Comparison of ENCODE assay signal across 8 cellular contexts in the genomic region with DNA sequence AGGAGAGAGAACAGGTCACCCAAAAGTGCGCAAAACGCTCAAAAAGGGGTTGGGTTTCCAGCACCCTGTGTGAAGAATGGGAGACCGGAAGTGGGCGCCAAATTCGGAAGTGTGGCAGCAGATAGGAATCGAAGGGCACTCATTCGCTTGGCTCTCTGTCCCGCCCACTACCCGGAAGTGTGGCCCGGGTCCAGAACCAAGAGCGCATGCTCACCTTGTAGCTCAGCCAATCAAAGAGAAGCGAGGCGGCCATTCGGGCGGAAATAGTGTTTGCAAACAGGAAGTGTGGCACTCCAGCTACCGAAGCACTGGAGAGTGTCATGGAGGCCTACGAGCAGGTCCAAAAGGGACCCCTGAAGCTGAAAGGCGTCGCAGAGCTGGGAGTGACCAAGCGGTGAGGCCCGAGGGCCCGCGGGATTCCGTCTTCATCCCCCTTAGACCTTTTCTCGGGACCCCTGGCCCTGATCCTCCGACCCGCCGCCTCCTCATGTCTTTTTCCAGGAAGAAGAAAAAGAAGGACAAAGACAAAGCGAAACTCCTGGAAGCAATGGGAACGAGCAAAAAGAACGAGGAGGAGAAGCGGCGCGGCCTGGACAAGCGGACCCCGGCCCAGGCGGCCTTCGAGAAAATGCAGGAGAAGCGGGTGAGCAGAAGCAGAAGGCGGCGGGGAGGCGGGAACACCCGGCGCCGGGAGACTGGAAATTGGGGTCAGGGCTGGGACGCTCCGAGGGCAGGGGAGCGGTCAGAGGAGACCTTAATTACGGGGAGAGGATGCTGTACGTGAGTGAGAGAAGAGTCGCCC. TPM values are rescaled to one million over a fixed set of nuclear protein-coding genes. Genes with fewer than 3 reads are reported as not detected.
A peak's percentile ranks its signal among the peaks of the same experiment; 100 is the strongest.
DNase-seq lines count a peak whose midpoint lies in the region; ATAC-seq and TF ChIP-seq lines count a peak whose summit lies in the region.

A gene (plus strand): TSS at position 288 of the 802 bp plus-strand sequence. CDS start 33 bp downstream, at position 321.

- H3K36me3 ChIP-seq in GM06990 (ENCODE audit: control insufficient read depth, insufficient read depth, low read length) = peaks cover 18% of the 10 kb centered on the region
- H3K36me3 ChIP-seq in SK-N-SH (replicated peaks in 1 of 2; ENCODE audit: control insufficient read depth in 1 of 2, insufficient read depth in 2 of 2, low read length in 1 of 2) = peaks cover 17 to 19% of the 10 kb centered on the region in 2 experiments

- H2AFZ ChIP-seq in SK-N-SH (ENCODE audit: low read depth) = peak within 1 kb of the TSS; percentile 97

- peak within 1 kb of the TSS; percentile 95 for H3K9ac ChIP-seq in SK-N-SH

- POLR2A ChIA-PET in SK-N-SH (lab: Yijun Ruan, JAX) = interaction anchor here (0.6 to 3.1 kb wide), 9 partner anchors 9 to 387 kb away, joined by 3 to 18 read pairs (median 4); a partner anchor contains a TSS

- DNase-seq in GM06990 (ENCODE audit: extremely low read depth, insufficient read length) (peak; percentile 96), NCI-H1048 (lab: John Stamatoyannopoulos, UW) (peak; percentile 92), SK-N-SH (peak; percentile 96), germinal center (ENCODE audit: low spot score) (peak; percentile 100), non-pigmented ciliary epithelial cell (ENCODE audit: low read depth) (peak; percentile 96), superior temporal gyrus (ENCODE audit: extremely low spot score) (peak; percentile 100)
- DNase-seq in activated naive CD4-positive, alpha-beta T cell treated with anti-CD3 and anti-CD28 coated beads, Interleukin-2, amount 50 U/mL, for 16 hours = peak; percentile 98

- peak; percentile 13; the same call in 1 of the 2 replicates for TF ChIP-seq RAD21 in SK-N-SH (IDR thresholded peaks at IDR 0.05; ENCODE audit: low read length)

- peak; percentile 46 for TF ChIP-seq CTCF in GM06990 (IDR thresholded peaks at IDR 0.05; ENCODE audit: insufficient read depth, low read length, poor library complexity, severe bottlenecking)
- TF ChIP-seq CTCF in SK-N-SH (IDR thresholded peaks at IDR 0.05) = no peak; the same call in 1 of the 2 replicates

- H3K4me2 ChIP-seq in SK-N-SH = peak within 1 kb of the TSS; percentile 92

- no peaks in the 10 kb centered on the region for H3K27me3 ChIP-seq in GM06990 (replicated peaks; ENCODE audit: control insufficient read depth, insufficient read depth, low read length)
- no peaks in the 10 kb centered on the region for H3K27me3 ChIP-seq in SK-N-SH (ENCODE audit: insufficient read depth)

- H3K4me3 ChIP-seq in GM06990 (replicated peaks; ENCODE audit: low read depth, low read length) = peak within 1 kb of the TSS; percentile 93
- H3K4me3 ChIP-seq in SK-N-SH (ENCODE audit: low read depth in 2 of 2, low read length in 1 of 2) = peak within 1 kb of the TSS; percentile 73 to 99

- no peak for TF ChIP-seq EP300 in SK-N-SH (IDR thresholded peaks at IDR 0.05; ENCODE audit: borderline replicate concordance in 1 of 2, low read depth in 1 of 2, low read length in 1 of 2)

- no peaks in the 10 kb centered on the region for H3K9me2 ChIP-seq in SK-N-SH

- no peaks in the 10 kb centered on the region for H3K9me3 ChIP-seq in SK-N-SH

- H4K20me1 ChIP-seq in SK-N-SH (ENCODE audit: insufficient read depth) = 0 out of 2 replicates have a peak, but pooled peaks cover 5% of the 10 kb centered on the region

- under 1% methylated on average over 51 of the region's 51 CpGs for whole genome bisulfite sequencing in SK-N-SH (ENCODE audit: low lambda C conversion rate)

- peaks cover 45% of the 10 kb centered on the region for H3K79me2 ChIP-seq in SK-N-SH (ENCODE audit: insufficient read depth)

- CTCF ChIA-PET in SK-N-SH (lab: Yijun Ruan, JAX) = interaction anchor here (0.6 to 4.2 kb wide), 16 partner anchors 9 to 555 kb away, joined by 3 to 26 read pairs (median 4); a partner anchor contains a TSS

- H3K4me1 ChIP-seq in SK-N-SH (ENCODE audit: control insufficient read depth in 1 of 2, insufficient read depth in 2 of 2, low read depth in 1 of 2, low read length in 1 of 2) = peaks cover 3 to 7% of the 10 kb centered on the region in 2 experiments; a peak in 2 of 4 replicates

- peaks cover 15% of the 10 kb centered on the region for H3F3A ChIP-seq in SK-N-SH (replicated peaks; ENCODE audit: insufficient read depth)

- H3K27ac ChIP-seq in SK-N-SH (ENCODE audit: low read depth in 2 of 2, low read length in 1 of 2) = peak within 1 kb of the TSS; percentile 77 to 80

- peak; percentile 86 for ATAC-seq in HG02571 (IDR thresholded peaks at IDR 0.05; ENCODE audit: unreplicated experiment)

TF ChIP-seq in SK-N-SH, 30 proteins besides CTCF, POLR2A, EP300 and RAD21:
- peak; percentile 68 for TF ChIP-seq CHD2 (IDR thresholded peaks at IDR 0.05; ENCODE audit: low read length, partially characterized antibody)
- TF ChIP-seq, protein P1, sequence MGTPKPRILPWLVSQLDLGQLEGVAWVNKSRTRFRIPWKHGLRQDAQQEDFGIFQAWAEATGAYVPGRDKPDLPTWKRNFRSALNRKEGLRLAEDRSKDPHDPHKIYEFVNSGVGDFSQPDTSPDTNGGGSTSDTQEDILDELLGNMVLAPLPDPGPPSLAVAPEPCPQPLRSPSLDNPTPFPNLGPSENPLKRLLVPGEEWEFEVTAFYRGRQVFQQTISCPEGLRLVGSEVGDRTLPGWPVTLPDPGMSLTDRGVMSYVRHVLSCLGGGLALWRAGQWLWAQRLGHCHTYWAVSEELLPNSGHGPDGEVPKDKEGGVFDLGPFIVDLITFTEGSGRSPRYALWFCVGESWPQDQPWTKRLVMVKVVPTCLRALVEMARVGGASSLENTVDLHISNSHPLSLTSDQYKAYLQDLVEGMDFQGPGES (IDR thresholded peaks at IDR 0.05; ENCODE audit: low read depth, low read length) = no peak
- peak; percentile 89 for TF ChIP-seq GATA2 (CRISPR knock-in tag; IDR thresholded peaks at IDR 0.05)
- TF ChIP-seq, protein P2, sequence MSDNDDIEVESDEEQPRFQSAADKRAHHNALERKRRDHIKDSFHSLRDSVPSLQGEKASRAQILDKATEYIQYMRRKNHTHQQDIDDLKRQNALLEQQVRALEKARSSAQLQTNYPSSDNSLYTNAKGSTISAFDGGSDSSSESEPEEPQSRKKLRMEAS (IDR thresholded peaks at IDR 0.05; ENCODE audit: low read depth) = peak; percentile 75; the same call in 1 of the 2 replicates
- TF ChIP-seq, protein P3, sequence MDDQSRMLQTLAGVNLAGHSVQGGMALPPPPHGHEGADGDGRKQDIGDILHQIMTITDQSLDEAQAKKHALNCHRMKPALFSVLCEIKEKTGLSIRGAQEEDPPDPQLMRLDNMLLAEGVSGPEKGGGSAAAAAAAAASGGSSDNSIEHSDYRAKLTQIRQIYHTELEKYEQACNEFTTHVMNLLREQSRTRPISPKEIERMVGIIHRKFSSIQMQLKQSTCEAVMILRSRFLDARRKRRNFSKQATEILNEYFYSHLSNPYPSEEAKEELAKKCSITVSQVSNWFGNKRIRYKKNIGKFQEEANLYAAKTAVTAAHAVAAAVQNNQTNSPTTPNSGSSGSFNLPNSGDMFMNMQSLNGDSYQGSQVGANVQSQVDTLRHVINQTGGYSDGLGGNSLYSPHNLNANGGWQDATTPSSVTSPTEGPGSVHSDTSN (IDR thresholded peaks at IDR 0.05) = no peak
- TF ChIP-seq GABPA (IDR thresholded peaks at IDR 0.05; ENCODE audit: low read depth) = peak; percentile 97
- TF ChIP-seq FOXJ3 (CRISPR knock-in tag; IDR thresholded peaks at IDR 0.05) = no peak
- TF ChIP-seq ELF1 (IDR thresholded peaks at IDR 0.05) = peak; percentile 98
- TF ChIP-seq TAF1 (IDR thresholded peaks at IDR 0.05; ENCODE audit: borderline replicate concordance, low read depth, low read length) = peak; percentile 85
- peak; percentile 87 for TF ChIP-seq POLR2AphosphoS5 (IDR thresholded peaks at IDR 0.05; ENCODE audit: low read depth, low read length)
- 0 out of 2 replicates have a peak, but pooled peaks have one; percentile 14 for TF ChIP-seq SMC3 (IDR thresholded peaks at IDR 0.05; ENCODE audit: low read depth, low read length)
- peak; percentile 67; the same call in 1 of the 2 replicates for TF ChIP-seq MXI1 (IDR thresholded peaks at IDR 0.05; ENCODE audit: low read depth, low read length)
- TF ChIP-seq YY1 (IDR thresholded peaks at IDR 0.05; ENCODE audit: low read depth) = peak; percentile 93
- peak; percentile 88 for TF ChIP-seq NRF1 (IDR thresholded peaks at IDR 0.05; ENCODE audit: low read depth, low read length)

RNA-seq across cellular contexts. Expression of the gene that starts here (rescaled TPM):
- 156 and 192 TPM in 2 replicates for polyA plus RNA-seq in SK-N-SH (2012; rRNA removed)
- polyA plus RNA-seq in SK-N-SH (2012; cell fraction: cytosol; rRNA removed) = 192 and 201 TPM in 2 replicates
- 107 and 115 TPM in 2 replicates for polyA plus RNA-seq in SK-N-SH (2012; cell fraction: nucleus; rRNA removed)

Comparison
In these comparisons a context has a peak if more than half of its experiments do, and no peak if none do; other contexts are left out.
1. Peak in every context shown above with its lines: DNase-seq, ATAC-seq, H3K4me3 ChIP-seq and H3K27ac ChIP-seq.